Comparison of ENCODE assay signal across 18 cellular contexts in genomic region chr5:174446446-174446845, GRCh38.
A peak's percentile ranks its signal among the peaks of the same experiment; 100 is the strongest.
DNase-seq lines count a peak whose midpoint lies in the region; ATAC-seq, FAIRE-seq and TF ChIP-seq lines count a peak whose summit lies in the region.
"Had no signal": no experiment of that assay in that cellular context is flagged by ENCODE, and none has a peak within 500 bp of the region (broad histone marks: within the 10 kb centered on the region; RNA-seq: fewer than 3 reads in every experiment).

No MANE protein-coding gene starts in this region.

- DNase-seq in M059J (ENCODE audit: low read depth) (peak; percentile 59), astrocyte (ENCODE audit: low read depth) (peak; percentile 46), natural killer cell (peak; percentile 20), endothelial cell (ENCODE audit: low spot score) (no peak), SW480 (ENCODE audit: low spot score) (no peak), MV-4-11 (lab: John Stamatoyannopoulos, UW) (no peak)
- DNase-seq: BE2C; CD4-positive, alpha-beta memory T cell; DMS153; DND-41; GF-D8 had no signal

- no peak overlapping the region for H3K4me2 ChIP-seq in astrocyte (ENCODE audit: low read length)

- intact Hi-C loops in natural killer cell (cut with micrococcal nuclease) = no loop called here

- H3K27ac Mint-ChIP-seq in astrocyte (ENCODE audit: unreplicated experiment) (no peak overlapping the region), natural killer cell (peak overlapping the region; percentile 72 to 82), endothelial cell (ENCODE audit: unreplicated experiment) (no peak overlapping the region)

- H3K9me3 Mint-ChIP-seq in astrocyte (ENCODE audit: unreplicated experiment) = peaks cover 8% of the 10 kb centered on the region
- peaks cover 2 to 4% of the 10 kb centered on the region in 2 donors for H3K9me3 Mint-ChIP-seq in natural killer cell
- no peaks in the 10 kb centered on the region for H3K9me3 Mint-ChIP-seq in endothelial cell (ENCODE audit: unreplicated experiment)

- H3K27me3 ChIP-seq in astrocyte (ENCODE audit: insufficient read depth, low read length) = no peaks in the 10 kb centered on the region
- H3K27me3 ChIP-seq: BE2C had no signal

- no peaks in the 10 kb centered on the region for H3K79me2 ChIP-seq in astrocyte (ENCODE audit: insufficient read depth, low read length)

- H3K4me3 Mint-ChIP-seq in astrocyte (ENCODE audit: unreplicated experiment) (no peak overlapping the region), natural killer cell (peak overlapping the region; percentile 52), endothelial cell (ENCODE audit: unreplicated experiment) (no peak overlapping the region)

- TF ChIP-seq CTCF in astrocyte (IDR thresholded peaks at IDR 0.05; ENCODE audit: insufficient read depth, low read depth, low read length) (no peak), natural killer cell (IDR thresholded peaks at IDR 0.05) (no peak), endothelial cell (IDR thresholded peaks at IDR 0.05; ENCODE audit: unreplicated experiment) (no peak)

- FAIRE-seq in astrocyte (lab: Jason Lieb, UNC) = no peak
- FAIRE-seq: A204.1, D721Med, GM19239, H54 had no signal

- H3K36me3 Mint-ChIP-seq in astrocyte (ENCODE audit: low read depth, unreplicated experiment) (no peaks in the 10 kb centered on the region), natural killer cell (peaks cover 5% of the 10 kb centered on the region), endothelial cell (ENCODE audit: low read depth, unreplicated experiment) (no peaks in the 10 kb centered on the region)

- no peak overlapping the region for H3K27ac ChIP-seq in astrocyte (ENCODE audit: low read depth, low read length)
- H3K27ac ChIP-seq: C4-2B had no signal

- no peaks in the 10 kb centered on the region for H3K36me3 ChIP-seq in astrocyte (ENCODE audit: insufficient read depth, low read length)
- H3K36me3 ChIP-seq: BE2C had no signal

- ATAC-seq in natural killer cell = peak; percentile 87 to 94 (median 90)
- no peak for ATAC-seq in HG02588 (IDR thresholded peaks at IDR 0.05; ENCODE audit: unreplicated experiment)
- ATAC-seq: HCT116 had no signal

- H2AFZ ChIP-seq in astrocyte (ENCODE audit: low read depth, low read length) = no peak overlapping the region

- H3K4me3 ChIP-seq in astrocyte (ENCODE audit: insufficient read depth, low read depth, low read length) = no peak overlapping the region

- no peak overlapping the region for H3K9ac ChIP-seq in astrocyte (ENCODE audit: low read length)

- no peaks in the 10 kb centered on the region for H4K20me1 ChIP-seq in astrocyte (ENCODE audit: insufficient read depth, low read length)

- peaks cover 3% of the 10 kb centered on the region for H3K9me3 ChIP-seq in astrocyte (ENCODE audit: insufficient read depth, low read depth, low read length)

- no peaks in the 10 kb centered on the region for H3K4me1 ChIP-seq in astrocyte (ENCODE audit: insufficient read depth, low read length)
- H3K4me1 ChIP-seq: BE2C had no signal

- H3K4me1 Mint-ChIP-seq in astrocyte (ENCODE audit: low read depth, unreplicated experiment) (peaks cover 20% of the 10 kb centered on the region), natural killer cell (peaks cover 14 to 17% of the 10 kb centered on the region in 2 donors), endothelial cell (ENCODE audit: unreplicated experiment) (no peaks in the 10 kb centered on the region)

- H3K27me3 Mint-ChIP-seq in astrocyte (ENCODE audit: low read depth, unreplicated experiment) = peaks cover 7% of the 10 kb centered on the region
- H3K27me3 Mint-ChIP-seq in natural killer cell (ENCODE audit: low read depth in 2 of 2) = peaks cover 0 to 2% of the 10 kb centered on the region in 2 donors
- H3K27me3 Mint-ChIP-seq in endothelial cell (ENCODE audit: unreplicated experiment) = no peaks in the 10 kb centered on the region
- H3K27me3 Mint-ChIP-seq: CD4-positive, alpha-beta memory T cell had no signal

Comparison
In these comparisons a context has a peak if more than half of its experiments do, and no peak if none do; other contexts are left out.
1. DNase-seq: peak in M059J (single experiment), astrocyte (single experiment) and natural killer cell (single experiment); none in endothelial cell (single experiment), SW480 (single experiment) and MV-4-11 (single experiment).
2. H3K27ac Mint-ChIP-seq: peak in natural killer cell (2 of 2); none in astrocyte (single experiment) and endothelial cell (single experiment).